21 cellular contexts compared by ENCODE assay signal in genomic region chr5:173458819-173459218, GRCh38.
DNase-seq lines count a peak whose midpoint lies in the region; TF ChIP-seq lines count a peak whose summit lies in the region.
"Had no signal": no experiment of that assay in that cellular context is flagged by ENCODE, and none has a peak within 500 bp of the region (broad histone marks: within the 10 kb centered on the region; RNA-seq: fewer than 3 reads in every experiment).

No MANE protein-coding gene starts in this region.

- H3K4me1 Mint-ChIP-seq in Caco-2 (ENCODE audit: low read depth, unreplicated experiment) = peaks cover 11% of the 10 kb centered on the region
- H3K4me1 Mint-ChIP-seq: activated naive CD8-positive, alpha-beta T cell treated with anti-CD3 and anti-CD28 coated beads, Interleukin-2, amount 50 U/mL, for 24 hours; activated T-helper 17 cell treated with anti-CD3 and anti-CD28 coated beads, Interleukin-2, amount 50 U/mL, for 72 hours; neural crest cell; T-cell had no signal

- CTCF ChIA-PET in mammary epithelial cell (lab: Charles Lee; ENCODE audit: low non-redundant PET) (no interaction called here), Caco-2 (lab: Charles Lee) (no interaction called here)

- peaks cover 30% of the 10 kb centered on the region for H3K4me1 ChIP-seq in mammary epithelial cell (ENCODE audit: insufficient read depth, low read length)
- H3K4me1 ChIP-seq in thyroid gland = no peaks in the 10 kb centered on the region
- peaks cover 26% of the 10 kb centered on the region for H3K4me1 ChIP-seq in Caco-2
- H3K4me1 ChIP-seq: uterus had no signal

- peaks cover 3% of the 10 kb centered on the region for H3K27me3 Mint-ChIP-seq in Caco-2 (ENCODE audit: insufficient read depth, unreplicated experiment)

- WGBS in mammary epithelial cell (ENCODE audit: low coverage, missing lambda C conversion rate) = 100% methylated on average over 2 of the region's 2 CpGs
- WGBS in thyroid gland, 2 donors = 85% methylated on average over 2 of the region's 2 CpGs

- TF ChIP-seq POLR2A in thyroid gland (IDR thresholded peaks at IDR 0.05) = no peak

- dilution Hi-C loops in mammary epithelial cell (cut with HindIII; ENCODE audit: low sequenced_read_pairs) = no loop called here

- no peak overlapping the region for H3K27ac ChIP-seq in mammary epithelial cell (ENCODE audit: insufficient read depth, low read depth, low read length)
- H3K27ac ChIP-seq in thyroid gland = no peak overlapping the region
- H3K27ac ChIP-seq: stomach, uterus had no signal

- H3K36me3 Mint-ChIP-seq in Caco-2 (ENCODE audit: insufficient read depth, unreplicated experiment) = no peaks in the 10 kb centered on the region
- H3K36me3 Mint-ChIP-seq: T-cell, WTC11 had no signal

- BruUV-seq in mammary epithelial cell (replicated peaks; lab: Mats Ljungman, UMichigan) (no TSS peak), Caco-2 (replicated peaks; lab: Mats Ljungman, UMichigan) (no TSS peak)

- H3K4me3 ChIP-seq in mammary epithelial cell (replicated peaks in 1 of 3; ENCODE audit: insufficient read depth in 1 of 3, low read depth in 2 of 3, low read length in 3 of 3) (no peak overlapping the region), thyroid gland (replicated peaks in 1 of 3) (no peak overlapping the region), Caco-2 (ENCODE audit: low read depth, low read length) (no peak overlapping the region)
- H3K4me3 ChIP-seq: stomach, uterus had no signal

- no peaks in the 10 kb centered on the region for H3K36me3 ChIP-seq in mammary epithelial cell (ENCODE audit: insufficient read depth, low read length)
- no peaks in the 10 kb centered on the region for H3K36me3 ChIP-seq in thyroid gland
- no peaks in the 10 kb centered on the region for H3K36me3 ChIP-seq in Caco-2 (ENCODE audit: control insufficient read depth, insufficient read depth, low read length)
- H3K36me3 ChIP-seq: stomach, uterus had no signal

- DNase-seq in AML-193 (lab: John Stamatoyannopoulos, UW) (peak; percentile 33 to 53), MV-4-11 (lab: John Stamatoyannopoulos, UW) (peak; percentile 84), mammary epithelial cell (peak; percentile 59), iris pigment epithelial cell (ENCODE audit: low read depth) (peak; percentile 90), HuH-7 (ENCODE audit: low spot score) (no peak), thyroid gland (no peak), Caco-2 (no peak)
- DNase-seq in NK-92 treated with Interleukin-12 subunit alpha and Interleukin-12 subunit beta, amount 100 ng/mL, for 24 hours (lab: John Stamatoyannopoulos, UW) = no peak
- DNase-seq: activated CD8-positive, alpha-beta memory T cell treated with anti-CD3 and anti-CD28 coated beads for 24 hours; activated naive CD8-positive, alpha-beta T cell treated with anti-CD3 and anti-CD28 coated beads, Interleukin-2, amount 50 U/mL, for 24 hours; central memory CD4-positive, alpha-beta T cell; effector memory CD8-positive, alpha-beta T cell; NCI-H2029; NCI-H526; retina; stomach; T-cell; uterus had no signal

- no peak overlapping the region for H2AFZ ChIP-seq in mammary epithelial cell (ENCODE audit: low read depth, low read length)

- no peak for TF ChIP-seq CTCF in mammary epithelial cell (conservative IDR thresholded peaks at IDR 0.05 in 1 of 2, IDR thresholded peaks at IDR 0.05 in 1 of 2; ENCODE audit: extremely low read depth in 1 of 2, insufficient read depth in 1 of 2, low read depth in 1 of 2, low read length in 2 of 2)
- no peak for TF ChIP-seq CTCF in thyroid gland (IDR thresholded peaks at IDR 0.05)
- TF ChIP-seq CTCF in Caco-2 (IDR thresholded peaks at IDR 0.05; ENCODE audit: insufficient read depth in 1 of 2, low read depth in 1 of 2, low read length in 1 of 2, severe bottlenecking in 1 of 2, unreplicated experiment in 1 of 2) = no peak

- POLR2A ChIA-PET in Caco-2 (lab: Charles Lee) = no interaction called here

- no peak overlapping the region for H3K4me3 Mint-ChIP-seq in Caco-2 (ENCODE audit: unreplicated experiment)
- H3K4me3 Mint-ChIP-seq: activated naive CD8-positive, alpha-beta T cell treated with anti-CD3 and anti-CD28 coated beads, Interleukin-2, amount 50 U/mL, for 24 hours; activated T-helper 17 cell treated with anti-CD3 and anti-CD28 coated beads, Interleukin-2, amount 50 U/mL, for 72 hours; effector memory CD8-positive, alpha-beta T cell; neural crest cell; T-cell; WTC11 had no signal

- H3K27me3 ChIP-seq in mammary epithelial cell (ENCODE audit: insufficient read depth, low read length) = no peaks in the 10 kb centered on the region
- H3K27me3 ChIP-seq in thyroid gland = no peaks in the 10 kb centered on the region
- no peaks in the 10 kb centered on the region for H3K27me3 ChIP-seq in Caco-2 (replicated peaks; ENCODE audit: control insufficient read depth, insufficient read depth, low read length)
- H3K27me3 ChIP-seq: stomach, uterus had no signal

- in situ Hi-C loops in mammary epithelial cell (cut with MboI; ENCODE audit: low sequenced_read_pairs in 2 of 2) = no loop called here

- intact Hi-C loops in mammary epithelial cell (cut with micrococcal nuclease) = no loop called here
- intact Hi-C loops in thyroid gland (cut with DNase I) = no loop called here
- intact Hi-C loops in Caco-2 (cut with micrococcal nuclease; ENCODE audit: unreplicated experiment) = no loop called here

- no peak overlapping the region for H3K9ac ChIP-seq in mammary epithelial cell (ENCODE audit: insufficient read depth, low read length)

- no peaks in the 10 kb centered on the region for H3K79me2 ChIP-seq in mammary epithelial cell (ENCODE audit: insufficient read depth, low read length)

- peaks cover 18% of the 10 kb centered on the region for H3K9me3 Mint-ChIP-seq in Caco-2 (ENCODE audit: unreplicated experiment)
- H3K9me3 Mint-ChIP-seq: activated naive CD8-positive, alpha-beta T cell treated with anti-CD3 and anti-CD28 coated beads, Interleukin-2, amount 50 U/mL, for 24 hours had no signal

- H3K9me3 ChIP-seq in mammary epithelial cell (replicated peaks; ENCODE audit: insufficient read depth, low read length) (no peaks in the 10 kb centered on the region), thyroid gland (no peaks in the 10 kb centered on the region), Caco-2 (0 out of 2 replicates have a peak, but pooled peaks cover 7% of the 10 kb centered on the region)
- H3K9me3 ChIP-seq: stomach, uterus had no signal

- H4K20me1 ChIP-seq in mammary epithelial cell (ENCODE audit: insufficient read depth, low read length) = no peaks in the 10 kb centered on the region

- H3K27ac Mint-ChIP-seq in Caco-2 (ENCODE audit: unreplicated experiment) = no peak overlapping the region
- H3K27ac Mint-ChIP-seq: activated naive CD8-positive, alpha-beta T cell treated with anti-CD3 and anti-CD28 coated beads, Interleukin-2, amount 50 U/mL, for 24 hours; activated T-helper 17 cell treated with anti-CD3 and anti-CD28 coated beads, Interleukin-2, amount 50 U/mL, for 72 hours; effector memory CD8-positive, alpha-beta T cell; T-cell; WTC11 had no signal

- H3K4me2 ChIP-seq in mammary epithelial cell (ENCODE audit: insufficient read depth, low read depth, low read length) = no peak overlapping the region

Comparison
In these comparisons a context has a peak if more than half of its experiments do, and no peak if none do; other contexts are left out.
1. DNase-seq: peak in AML-193 (2 of 2), MV-4-11 (single experiment), mammary epithelial cell (single experiment) and iris pigment epithelial cell (single experiment); none in HuH-7 (single experiment), thyroid gland (0 of 2), NK-92 treated with Interleukin-12 subunit alpha and Interleukin-12 subunit beta, amount 100 ng/mL, for 24 hours (single experiment) and Caco-2 (0 of 2).